ENCODE assay signal across 1 cellular context in the genomic region with DNA sequence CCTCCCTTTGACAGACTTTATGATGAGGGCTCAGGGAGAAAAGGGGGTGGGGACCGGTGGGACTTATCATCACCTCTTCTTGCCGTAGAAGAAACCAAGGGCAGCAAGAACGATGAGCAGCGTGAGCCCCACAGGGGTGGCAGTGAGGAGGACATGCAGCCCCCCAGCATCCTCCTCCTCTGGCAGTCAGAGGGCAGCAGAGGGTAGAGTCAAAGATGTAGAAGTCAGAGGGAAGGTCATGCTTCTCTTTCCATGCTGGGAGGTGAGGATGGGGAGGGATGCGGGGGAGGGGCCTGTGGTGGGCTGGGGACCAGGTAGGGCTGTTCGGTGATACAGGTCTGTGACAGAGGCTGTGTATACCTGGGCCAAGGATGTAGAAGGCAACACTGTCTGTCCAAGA.
TF ChIP-seq lines count a peak whose summit lies in the region.

No MANE protein-coding gene starts in this region.

TF ChIP-seq in WTC11, 78 proteins besides CTCF, POLR2A, EP300 and RAD21 (continued from another document):
- TF ChIP-seq, protein P1, sequence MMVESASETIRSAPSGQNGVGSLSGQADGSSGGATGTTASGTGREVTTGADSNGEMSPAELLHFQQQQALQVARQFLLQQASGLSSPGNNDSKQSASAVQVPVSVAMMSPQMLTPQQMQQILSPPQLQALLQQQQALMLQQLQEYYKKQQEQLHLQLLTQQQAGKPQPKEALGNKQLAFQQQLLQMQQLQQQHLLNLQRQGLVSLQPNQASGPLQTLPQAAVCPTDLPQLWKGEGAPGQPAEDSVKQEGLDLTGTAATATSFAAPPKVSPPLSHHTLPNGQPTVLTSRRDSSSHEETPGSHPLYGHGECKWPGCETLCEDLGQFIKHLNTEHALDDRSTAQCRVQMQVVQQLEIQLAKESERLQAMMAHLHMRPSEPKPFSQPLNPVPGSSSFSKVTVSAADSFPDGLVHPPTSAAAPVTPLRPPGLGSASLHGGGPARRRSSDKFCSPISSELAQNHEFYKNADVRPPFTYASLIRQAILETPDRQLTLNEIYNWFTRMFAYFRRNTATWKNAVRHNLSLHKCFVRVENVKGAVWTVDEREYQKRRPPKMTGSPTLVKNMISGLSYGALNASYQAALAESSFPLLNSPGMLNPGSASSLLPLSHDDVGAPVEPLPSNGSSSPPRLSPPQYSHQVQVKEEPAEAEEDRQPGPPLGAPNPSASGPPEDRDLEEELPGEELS (CRISPR knock-in tag; IDR thresholded peaks at IDR 0.05): no peak
- TF ChIP-seq, protein P2, sequence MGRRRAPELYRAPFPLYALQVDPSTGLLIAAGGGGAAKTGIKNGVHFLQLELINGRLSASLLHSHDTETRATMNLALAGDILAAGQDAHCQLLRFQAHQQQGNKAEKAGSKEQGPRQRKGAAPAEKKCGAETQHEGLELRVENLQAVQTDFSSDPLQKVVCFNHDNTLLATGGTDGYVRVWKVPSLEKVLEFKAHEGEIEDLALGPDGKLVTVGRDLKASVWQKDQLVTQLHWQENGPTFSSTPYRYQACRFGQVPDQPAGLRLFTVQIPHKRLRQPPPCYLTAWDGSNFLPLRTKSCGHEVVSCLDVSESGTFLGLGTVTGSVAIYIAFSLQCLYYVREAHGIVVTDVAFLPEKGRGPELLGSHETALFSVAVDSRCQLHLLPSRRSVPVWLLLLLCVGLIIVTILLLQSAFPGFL (CRISPR knock-in tag; IDR thresholded peaks at IDR 0.05; ENCODE audit: borderline replicate concordance): no peak
- TF ChIP-seq, protein P3, sequence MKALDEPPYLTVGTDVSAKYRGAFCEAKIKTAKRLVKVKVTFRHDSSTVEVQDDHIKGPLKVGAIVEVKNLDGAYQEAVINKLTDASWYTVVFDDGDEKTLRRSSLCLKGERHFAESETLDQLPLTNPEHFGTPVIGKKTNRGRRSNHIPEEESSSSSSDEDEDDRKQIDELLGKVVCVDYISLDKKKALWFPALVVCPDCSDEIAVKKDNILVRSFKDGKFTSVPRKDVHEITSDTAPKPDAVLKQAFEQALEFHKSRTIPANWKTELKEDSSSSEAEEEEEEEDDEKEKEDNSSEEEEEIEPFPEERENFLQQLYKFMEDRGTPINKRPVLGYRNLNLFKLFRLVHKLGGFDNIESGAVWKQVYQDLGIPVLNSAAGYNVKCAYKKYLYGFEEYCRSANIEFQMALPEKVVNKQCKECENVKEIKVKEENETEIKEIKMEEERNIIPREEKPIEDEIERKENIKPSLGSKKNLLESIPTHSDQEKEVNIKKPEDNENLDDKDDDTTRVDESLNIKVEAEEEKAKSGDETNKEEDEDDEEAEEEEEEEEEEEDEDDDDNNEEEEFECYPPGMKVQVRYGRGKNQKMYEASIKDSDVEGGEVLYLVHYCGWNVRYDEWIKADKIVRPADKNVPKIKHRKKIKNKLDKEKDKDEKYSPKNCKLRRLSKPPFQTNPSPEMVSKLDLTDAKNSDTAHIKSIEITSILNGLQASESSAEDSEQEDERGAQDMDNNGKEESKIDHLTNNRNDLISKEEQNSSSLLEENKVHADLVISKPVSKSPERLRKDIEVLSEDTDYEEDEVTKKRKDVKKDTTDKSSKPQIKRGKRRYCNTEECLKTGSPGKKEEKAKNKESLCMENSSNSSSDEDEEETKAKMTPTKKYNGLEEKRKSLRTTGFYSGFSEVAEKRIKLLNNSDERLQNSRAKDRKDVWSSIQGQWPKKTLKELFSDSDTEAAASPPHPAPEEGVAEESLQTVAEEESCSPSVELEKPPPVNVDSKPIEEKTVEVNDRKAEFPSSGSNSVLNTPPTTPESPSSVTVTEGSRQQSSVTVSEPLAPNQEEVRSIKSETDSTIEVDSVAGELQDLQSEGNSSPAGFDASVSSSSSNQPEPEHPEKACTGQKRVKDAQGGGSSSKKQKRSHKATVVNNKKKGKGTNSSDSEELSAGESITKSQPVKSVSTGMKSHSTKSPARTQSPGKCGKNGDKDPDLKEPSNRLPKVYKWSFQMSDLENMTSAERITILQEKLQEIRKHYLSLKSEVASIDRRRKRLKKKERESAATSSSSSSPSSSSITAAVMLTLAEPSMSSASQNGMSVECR (CRISPR knock-in tag; IDR thresholded peaks at IDR 0.05; ENCODE audit: borderline replicate concordance): no peak
- TF ChIP-seq ZBTB21 (CRISPR knock-in tag; IDR thresholded peaks at IDR 0.05; ENCODE audit: borderline replicate concordance) (no peak), FOXK1 (CRISPR knock-in tag; IDR thresholded peaks at IDR 0.05) (no peak), TEAD4 (CRISPR knock-in tag; IDR thresholded peaks at IDR 0.05) (no peak)
- TF ChIP-seq, protein P4, sequence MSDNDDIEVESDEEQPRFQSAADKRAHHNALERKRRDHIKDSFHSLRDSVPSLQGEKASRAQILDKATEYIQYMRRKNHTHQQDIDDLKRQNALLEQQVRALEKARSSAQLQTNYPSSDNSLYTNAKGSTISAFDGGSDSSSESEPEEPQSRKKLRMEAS (CRISPR knock-in tag; IDR thresholded peaks at IDR 0.05): no peak
- TF ChIP-seq, protein P5, sequence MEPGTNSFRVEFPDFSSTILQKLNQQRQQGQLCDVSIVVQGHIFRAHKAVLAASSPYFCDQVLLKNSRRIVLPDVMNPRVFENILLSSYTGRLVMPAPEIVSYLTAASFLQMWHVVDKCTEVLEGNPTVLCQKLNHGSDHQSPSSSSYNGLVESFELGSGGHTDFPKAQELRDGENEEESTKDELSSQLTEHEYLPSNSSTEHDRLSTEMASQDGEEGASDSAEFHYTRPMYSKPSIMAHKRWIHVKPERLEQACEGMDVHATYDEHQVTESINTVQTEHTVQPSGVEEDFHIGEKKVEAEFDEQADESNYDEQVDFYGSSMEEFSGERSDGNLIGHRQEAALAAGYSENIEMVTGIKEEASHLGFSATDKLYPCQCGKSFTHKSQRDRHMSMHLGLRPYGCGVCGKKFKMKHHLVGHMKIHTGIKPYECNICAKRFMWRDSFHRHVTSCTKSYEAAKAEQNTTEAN (CRISPR knock-in tag; IDR thresholded peaks at IDR 0.05): no peak
TF ChIP-seq in WTC11: peak in this region for 0.
